Comparison of ENCODE assay signal across 16 cellular contexts in the genomic region with DNA sequence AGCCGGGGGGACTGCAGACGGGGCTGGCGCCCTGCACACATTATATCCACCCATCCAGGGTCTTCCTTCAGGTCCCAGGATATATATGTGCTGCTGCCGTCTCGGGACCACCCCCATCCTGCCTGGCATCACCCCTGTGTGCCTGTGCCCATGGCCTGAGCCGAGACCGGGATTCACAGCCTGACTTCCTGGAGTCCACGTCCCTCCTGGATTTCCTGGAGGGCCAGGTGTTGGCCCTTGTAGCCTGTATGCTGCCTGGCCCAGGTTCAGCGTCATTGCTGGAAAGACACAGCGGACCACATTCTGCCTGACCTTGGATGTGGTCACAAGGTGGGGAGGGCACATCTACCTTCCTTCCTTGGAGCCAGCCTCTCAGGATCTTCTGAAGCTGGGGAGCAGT.
"Had no signal": no experiment of that assay in that cellular context is flagged by ENCODE, and none has a peak within 500 bp of the region (broad histone marks: within the 10 kb centered on the region; RNA-seq: fewer than 3 reads in every experiment).

No MANE protein-coding gene starts in this region.

- DNase-seq: dermis blood vessel endothelial cell; effector CD4-positive, alpha-beta T cell; effector memory CD4-positive, alpha-beta T cell; foreskin keratinocyte; heart left ventricle; hippocampal formation; left cardiac atrium; left lung; left ventricle myocardium superior; lower lobe of right lung; mesendoderm; midbrain had no signal

- H3K4me3 ChIP-seq: coronary artery, dorsolateral prefrontal cortex, esophagus muscularis mucosa, gastroesophageal sphincter, heart left ventricle, left lung, lower lobe of right lung had no signal

- H3K4me1 ChIP-seq: esophagus muscularis mucosa, foreskin keratinocyte, gastroesophageal sphincter, heart left ventricle, left lung, lower lobe of right lung had no signal

- H3K27me3 ChIP-seq: foreskin keratinocyte had no signal

- H3K9me3 ChIP-seq: lower lobe of right lung had no signal

- H3K27ac ChIP-seq: coronary artery, dorsolateral prefrontal cortex, esophagus muscularis mucosa, foreskin keratinocyte, gastroesophageal sphincter, heart left ventricle, left lung, lower lobe of right lung had no signal

- H3K36me3 ChIP-seq: esophagus muscularis mucosa, gastroesophageal sphincter, heart left ventricle, left lung, lower lobe of right lung had no signal
